In genomic region chr1:228376651-228377631, GRCh38 we compare ENCODE assay signal across 17 cellular contexts. TPM values are rescaled to one million over a fixed set of nuclear protein-coding genes. Genes with fewer than 3 reads are reported as not detected.
A peak's percentile ranks its signal among the peaks of the same experiment; 100 is the strongest.
DNase-seq lines count a peak whose midpoint lies in the region; ATAC-seq, FAIRE-seq and TF ChIP-seq lines count a peak whose summit lies in the region.
"Had no signal": no experiment of that assay in that cellular context is flagged by ENCODE, and none has a peak within 500 bp of the region (broad histone marks: within the 10 kb centered on the region; RNA-seq: fewer than 3 reads in every experiment).

No MANE protein-coding gene starts in this region.

- WGBS in spleen, 5 donors: 89 to 92% (median 92%) methylated on average over 8 to 31 of the region's 31 CpGs

- H3K4me3 ChIP-seq in kidney (ENCODE audit: low read length in 2 of 2) (peak overlapping the region in 1 of 2 donors; percentile 46), spleen (no peak overlapping the region), A673 (ENCODE audit: low read depth, low read length, poor library complexity, severe bottlenecking) (no peak overlapping the region)

- FAIRE-seq in kidney (lab: Jason Lieb, UNC): no peak

- H3K27ac Mint-ChIP-seq in activated CD4-positive, alpha-beta T cell treated with anti-CD3 and anti-CD28 coated beads, Interleukin-2, amount 10 ng/mL, durations not matched to agents 7 days and 5 days: no peak overlapping the region
- H3K27ac Mint-ChIP-seq in activated CD8-positive, alpha-beta T cell treated with anti-CD3 and anti-CD28 coated beads, Interleukin-2, amount 10 ng/mL, durations not matched to agents 7 days and 5 days: no peak overlapping the region
- H3K27ac Mint-ChIP-seq: activated naive CD4-positive, alpha-beta T cell treated with anti-CD3 and anti-CD28 coated beads, Interleukin-2, amount 50 U/mL, for 72 hours; stimulated activated naive B cell treated with anti-CD40 and anti-IgM and Interleukin-4, amounts not matched to agents 10 μg/mL and 1 μg/mL and 100 μg/mL, for 72 hours had no signal

- no peaks in the 10 kb centered on the region for H3K9me3 ChIP-seq in kidney (ENCODE audit: control insufficient read depth in 1 of 2, low read length in 2 of 2)
- no peaks in the 10 kb centered on the region for H3K9me3 ChIP-seq in spleen
- no peaks in the 10 kb centered on the region for H3K9me3 ChIP-seq in A673 (ENCODE audit: low read depth, low read length, poor library complexity, severe bottlenecking)
- H3K9me3 ChIP-seq: Caco-2, Peyer's patch, upper lobe of left lung had no signal

- H3K4me1 Mint-ChIP-seq in activated CD4-positive, alpha-beta T cell treated with anti-CD3 and anti-CD28 coated beads, Interleukin-2, amount 10 ng/mL, durations not matched to agents 7 days and 5 days: peaks cover 9% of the 10 kb centered on the region
- peaks cover 13% of the 10 kb centered on the region for H3K4me1 Mint-ChIP-seq in activated CD8-positive, alpha-beta T cell treated with anti-CD3 and anti-CD28 coated beads, Interleukin-2, amount 10 ng/mL, durations not matched to agents 7 days and 5 days (ENCODE audit: low read depth)

- peak overlapping the region; percentile 16 for H3K4me3 Mint-ChIP-seq in activated CD4-positive, alpha-beta T cell treated with anti-CD3 and anti-CD28 coated beads, Interleukin-2, amount 10 ng/mL, durations not matched to agents 7 days and 5 days
- peak overlapping the region; percentile 34 for H3K4me3 Mint-ChIP-seq in activated CD8-positive, alpha-beta T cell treated with anti-CD3 and anti-CD28 coated beads, Interleukin-2, amount 10 ng/mL, durations not matched to agents 7 days and 5 days
- H3K4me3 Mint-ChIP-seq: stimulated activated naive B cell treated with anti-CD40 and anti-IgM and Interleukin-4, amounts not matched to agents 10 μg/mL and 1 μg/mL and 100 μg/mL, for 72 hours had no signal

- TF ChIP-seq CTCF in kidney (IDR thresholded peaks at IDR 0.05; ENCODE audit: borderline replicate concordance, extremely low read depth, insufficient read depth) (no peak), spleen (IDR thresholded peaks at IDR 0.05 in 8 of 11, conservative IDR thresholded peaks at IDR 0.05 in 3 of 11) (no peak), A673 (conservative IDR thresholded peaks at IDR 0.05; ENCODE audit: low read depth, low read length) (no peak)

- H3K4me1 ChIP-seq in kidney (ENCODE audit: control insufficient read depth in 1 of 2, insufficient read depth in 1 of 2, low read depth in 1 of 2, low read length in 2 of 2) (peaks cover 0 to 17% of the 10 kb centered on the region in 2 donors), spleen (peaks cover 10 to 66% (median 39%) of the 10 kb centered on the region in 6 donors), A673 (ENCODE audit: insufficient read depth, low read length, poor library complexity, severe bottlenecking) (peaks cover 5% of the 10 kb centered on the region)
- H3K4me1 ChIP-seq: Caco-2 had no signal

- no peaks in the 10 kb centered on the region for H3K36me3 Mint-ChIP-seq in activated CD4-positive, alpha-beta T cell treated with anti-CD3 and anti-CD28 coated beads, Interleukin-2, amount 10 ng/mL, durations not matched to agents 7 days and 5 days (ENCODE audit: low read depth)
- H3K36me3 Mint-ChIP-seq in activated CD8-positive, alpha-beta T cell treated with anti-CD3 and anti-CD28 coated beads, Interleukin-2, amount 10 ng/mL, durations not matched to agents 7 days and 5 days (ENCODE audit: low read depth): no peaks in the 10 kb centered on the region
- H3K36me3 Mint-ChIP-seq: stimulated activated naive B cell treated with anti-CD40 and anti-IgM and Interleukin-4, amounts not matched to agents 10 μg/mL and 1 μg/mL and 100 μg/mL, for 72 hours had no signal

- CTCF ChIA-PET in activated CD4-positive, alpha-beta T cell treated with anti-CD3 and anti-CD28 coated beads, Interleukin-2, amount 10 ng/mL, durations not matched to agents 7 days and 5 days (lab: Charles Lee): no interaction called here
- CTCF ChIA-PET in activated CD8-positive, alpha-beta T cell treated with anti-CD3 and anti-CD28 coated beads, Interleukin-2, amount 10 ng/mL, durations not matched to agents 7 days and 5 days (lab: Charles Lee): no interaction called here
- CTCF ChIA-PET in A673 (lab: Charles Lee): no interaction called here

- peaks cover 0 to 34% (median 9%) of the 10 kb centered on the region in 7 donors for H3K27me3 ChIP-seq in spleen (replicated peaks in 1 of 7)
- H3K27me3 ChIP-seq in A673 (replicated peaks; ENCODE audit: insufficient read depth, low read depth, low read length, poor library complexity): no peaks in the 10 kb centered on the region
- H3K27me3 ChIP-seq: Peyer's patch, upper lobe of left lung had no signal

- H3K27ac ChIP-seq in kidney (ENCODE audit: low read depth in 2 of 2, low read length in 2 of 2): peak overlapping the region in 1 of 2 donors; percentile 65
- peak overlapping the region in 3 of 8 donors; percentile 78 to 84 (median 81) for H3K27ac ChIP-seq in spleen
- no peak overlapping the region for H3K27ac ChIP-seq in A673 (ENCODE audit: low read depth, low read length, poor library complexity, severe bottlenecking)
- H3K27ac ChIP-seq: VCaP had no signal

- no peak overlapping the region for H3K9ac ChIP-seq in kidney (ENCODE audit: low read length in 2 of 2)

- H3K9me3 Mint-ChIP-seq in activated CD4-positive, alpha-beta T cell treated with anti-CD3 and anti-CD28 coated beads, Interleukin-2, amount 10 ng/mL, durations not matched to agents 7 days and 5 days: no peaks in the 10 kb centered on the region
- no peaks in the 10 kb centered on the region for H3K9me3 Mint-ChIP-seq in activated CD8-positive, alpha-beta T cell treated with anti-CD3 and anti-CD28 coated beads, Interleukin-2, amount 10 ng/mL, durations not matched to agents 7 days and 5 days (ENCODE audit: insufficient read depth)
- H3K9me3 Mint-ChIP-seq: activated naive CD4-positive, alpha-beta T cell treated with anti-CD3 and anti-CD28 coated beads, Interleukin-2, amount 50 U/mL, for 72 hours; stimulated activated naive B cell treated with anti-CD40 and anti-IgM and Interleukin-4, amounts not matched to agents 10 μg/mL and 1 μg/mL and 100 μg/mL, for 72 hours had no signal

- DNase-seq in activated CD4-positive, alpha-beta T cell treated with anti-CD3 and anti-CD28 coated beads, Interleukin-2, amount 10 ng/mL, durations not matched to agents 7 days and 5 days: no peak
- no peak for DNase-seq in activated CD4-positive, alpha-beta T cell treated with anti-CD3 and anti-CD28 coated beads, Interleukin-2, amount 50 U/mL, for 1 hour
- DNase-seq in activated CD8-positive, alpha-beta T cell treated with anti-CD3 and anti-CD28 coated beads, Interleukin-2, amount 10 ng/mL, durations not matched to agents 7 days and 5 days: no peak
- DNase-seq in kidney (peak; percentile 72), spleen (peak; percentile 73), OCI-M1 (lab: John Stamatoyannopoulos, UW) (no peak), AG08395 (ENCODE audit: low spot score) (no peak), A673 (ENCODE audit: low spot score) (no peak)
- DNase-seq: Caco-2; effector CD4-positive, alpha-beta T cell; GDM1; NCI-H526 treated with DMSO at 0.1 percent for 48 hours; stimulated activated naive B cell treated with anti-CD40 and anti-IgM and Interleukin-4, amounts not matched to agents 10 μg/mL and 1 μg/mL and 100 μg/mL, for 72 hours had no signal

- no peaks in the 10 kb centered on the region for H3K36me3 ChIP-seq in kidney (ENCODE audit: control insufficient read depth in 1 of 2, insufficient read depth in 2 of 2, low read length in 2 of 2)
- no peaks in the 10 kb centered on the region for H3K36me3 ChIP-seq in spleen
- H3K36me3 ChIP-seq in A673 (ENCODE audit: insufficient read depth, low read length, poor library complexity, severe bottlenecking): no peaks in the 10 kb centered on the region
- H3K36me3 ChIP-seq: Peyer's patch, upper lobe of left lung had no signal

- POLR2A ChIA-PET in activated CD4-positive, alpha-beta T cell treated with anti-CD3 and anti-CD28 coated beads, Interleukin-2, amount 10 ng/mL, durations not matched to agents 7 days and 5 days (lab: Charles Lee): no interaction called here
- POLR2A ChIA-PET in activated CD8-positive, alpha-beta T cell treated with anti-CD3 and anti-CD28 coated beads, Interleukin-2, amount 10 ng/mL, durations not matched to agents 7 days and 5 days (lab: Charles Lee): interaction anchor here (1.2 kb wide), 1 partner anchor 101 kb away, joined by 5 read pairs; no protein-coding TSS in a partner anchor
- POLR2A ChIA-PET in A673 (lab: Charles Lee; ENCODE audit: low non-redundant PET): no interaction called here

- no peak for ATAC-seq in activated CD8-positive, alpha-beta T cell treated with anti-CD3 and anti-CD28 coated beads, Interleukin-2, amount 10 ng/mL, durations not matched to agents 7 days and 5 days
- ATAC-seq: stimulated activated naive B cell treated with anti-CD40 and anti-IgM and Interleukin-4, amounts not matched to agents 10 μg/mL and 1 μg/mL and 100 μg/mL, for 72 hours had no signal

- intact Hi-C loops in kidney (cut with DNase I): no loop called here
- intact Hi-C loops in spleen (cut with DNase I; ENCODE audit: low total_unique reads): no loop called here
- intact Hi-C loops in A673 (cut with micrococcal nuclease; ENCODE audit: unreplicated experiment): loop anchor here (5.0 kb wide), 1 partner anchor 125 kb away; no protein-coding TSS in a partner anchor

- H3K27me3 Mint-ChIP-seq in activated CD4-positive, alpha-beta T cell treated with anti-CD3 and anti-CD28 coated beads, Interleukin-2, amount 10 ng/mL, durations not matched to agents 7 days and 5 days: peaks cover 29% of the 10 kb centered on the region
- peaks cover 30% of the 10 kb centered on the region for H3K27me3 Mint-ChIP-seq in activated CD8-positive, alpha-beta T cell treated with anti-CD3 and anti-CD28 coated beads, Interleukin-2, amount 10 ng/mL, durations not matched to agents 7 days and 5 days (ENCODE audit: low read depth)

- no peak for TF ChIP-seq POLR2A in spleen (IDR thresholded peaks at IDR 0.05)

- no TSS peak for BruUV-seq in A673 (replicated peaks; lab: Mats Ljungman, UMichigan)

RNA-seq across cellular contexts. Expression of gene TRIM11, which starts 29.7 kb away (rescaled TPM):
- 10 to 100 TPM; 54.4 to 62.4 TPM for total RNA-seq in activated CD4-positive, alpha-beta T cell treated with anti-CD3 and anti-CD28 coated beads, Interleukin-2, amount 10 ng/mL, durations not matched to agents 7 days and 5 days
- total RNA-seq in activated CD8-positive, alpha-beta T cell treated with anti-CD3 and anti-CD28 coated beads, Interleukin-2, amount 10 ng/mL, durations not matched to agents 7 days and 5 days: 10 to 100 TPM; 66.5 to 71.9 TPM
- total RNA-seq in kidney: 24.2 TPM
- polyA plus RNA-seq in kidney (ENCODE audit: insufficient read depth, low read depth, low replicate concordance): 10.9 TPM
- total RNA-seq in spleen: 10 to 100 TPM; 33.4 to 49.4 (median 39.8) TPM
- 10 to 100 TPM; 14.1 to 26.8 (median 20.7) TPM for polyA plus RNA-seq in spleen
- total RNA-seq in A673 (2021): 41.8 and 46.6 TPM in 2 replicates

RNA-seq across cellular contexts. Expression of gene TRIM17, which starts 39.7 kb away (rescaled TPM):
- under 1 TPM; 0.73 to 0.99 TPM for total RNA-seq in activated CD4-positive, alpha-beta T cell treated with anti-CD3 and anti-CD28 coated beads, Interleukin-2, amount 10 ng/mL, durations not matched to agents 7 days and 5 days
- 1 to 10 TPM; 2.8 to 4.0 TPM for total RNA-seq in activated CD8-positive, alpha-beta T cell treated with anti-CD3 and anti-CD28 coated beads, Interleukin-2, amount 10 ng/mL, durations not matched to agents 7 days and 5 days
- total RNA-seq in kidney: 6.5 TPM
- 1.3 TPM for polyA plus RNA-seq in kidney (ENCODE audit: insufficient read depth, low read depth, low replicate concordance)
- total RNA-seq in spleen: 1 to 10 TPM; 3.5 to 7.1 (median 5.4) TPM
- polyA plus RNA-seq in spleen: 1 to 10 TPM in 1 of 3 donors, under 1 TPM in 2; 0.36 to 4.0 (median 0.96) TPM
- 0.54 and 0.72 TPM in 2 replicates for total RNA-seq in A673 (2021)

Comparison
In these comparisons a context has a peak if more than half of its experiments do, and no peak if none do; other contexts are left out.
1. DNase-seq: peak in kidney (single experiment) and spleen (single experiment); none in activated CD4-positive, alpha-beta T cell treated with anti-CD3 and anti-CD28 coated beads, Interleukin-2, amount 10 ng/mL, durations not matched to agents 7 days and 5 days (single experiment), activated CD4-positive, alpha-beta T cell treated with anti-CD3 and anti-CD28 coated beads, Interleukin-2, amount 50 U/mL, for 1 hour (single experiment), activated CD8-positive, alpha-beta T cell treated with anti-CD3 and anti-CD28 coated beads, Interleukin-2, amount 10 ng/mL, durations not matched to agents 7 days and 5 days (single experiment), OCI-M1 (single experiment), AG08395 (single experiment) and A673 (single experiment).